12 cellular contexts compared by ENCODE assay signal in genomic region chr5:67381240-67381875, GRCh38.
"Had no signal": no experiment of that assay in that cellular context is flagged by ENCODE, and none has a peak within 500 bp of the region (broad histone marks: within the 10 kb centered on the region; RNA-seq: fewer than 3 reads in every experiment).

No MANE protein-coding gene starts in this region.

- ATAC-seq: activated CD4-positive, CD25-positive, alpha-beta regulatory T cell treated with anti-CD3 and anti-CD28 coated beads, Interleukin-2, amount 50 U/mL, for 24 hours; gastrocnemius medialis; heart left ventricle; sciatic nerve had no signal

- H3K36me3 ChIP-seq: ascending aorta, gastrocnemius medialis, heart left ventricle had no signal

- H3K4me3 ChIP-seq: ascending aorta, gastrocnemius medialis, heart left ventricle, lung had no signal

- H3K27ac ChIP-seq: ascending aorta, epithelial cell of prostate, gastrocnemius medialis, heart left ventricle had no signal

- H3K4me1 ChIP-seq: ascending aorta, gastrocnemius medialis, heart left ventricle had no signal

- DNase-seq: activated naive CD4-positive, alpha-beta T cell treated with Interleukin-2 at 50 U/mL for 16 hours; activated T-cell treated with anti-CD3 and anti-CD28 coated beads for 4 hours; dermis blood vessel endothelial cell; gastrocnemius medialis; heart left ventricle; immature natural killer cell; midbrain had no signal

- H3K27me3 ChIP-seq: ascending aorta, gastrocnemius medialis, heart left ventricle had no signal
